In genomic region chrX:14449773-14450172, GRCh38 we compare ENCODE assay signal across 17 cellular contexts.
DNase-seq lines count a peak whose midpoint lies in the region; ATAC-seq and TF ChIP-seq lines count a peak whose summit lies in the region.
"Had no signal": no experiment of that assay in that cellular context is flagged by ENCODE, and none has a peak within 500 bp of the region (broad histone marks: within the 10 kb centered on the region; RNA-seq: fewer than 3 reads in every experiment).

No MANE protein-coding gene starts in this region.

- POLR2A ChIA-PET in MCF 10A (lab: Yijun Ruan, JAX), result no interaction called here

- no peak overlapping the region for H3K27ac Mint-ChIP-seq in MCF 10A (ENCODE audit: low read depth, unreplicated experiment)
- H3K27ac Mint-ChIP-seq: B cell; CD4-positive, alpha-beta T cell; CD8-positive, alpha-beta T cell had no signal

- H3K27ac ChIP-seq in mammary epithelial cell (ENCODE audit: insufficient read depth, low read depth, low read length), result no peak overlapping the region
- H3K27ac ChIP-seq: 22Rv1; A549; BLaER1 treated with 17β-estradiol and CSF1 and Interleukin-3, amounts not matched to agents 10 nM and 100 nM; C4-2B had no signal

- intact Hi-C loops in mammary epithelial cell (cut with micrococcal nuclease) (no loop called here), MCF 10A (cut with micrococcal nuclease) (no loop called here), mucosa of descending colon (cut with DNase I, micrococcal nuclease) (no loop called here)

- no peak overlapping the region for H3K4me2 ChIP-seq in mammary epithelial cell (ENCODE audit: insufficient read depth, low read depth, low read length)
- H3K4me2 ChIP-seq: A549; BLaER1 treated with 17β-estradiol and CSF1 and Interleukin-3, amounts not matched to agents 10 nM and 100 nM had no signal

- H3K36me3 ChIP-seq in mammary epithelial cell (ENCODE audit: insufficient read depth, low read length), result no peaks in the 10 kb centered on the region
- no peaks in the 10 kb centered on the region for H3K36me3 ChIP-seq in mucosa of descending colon (ENCODE audit: low read depth)
- H3K36me3 ChIP-seq: BLaER1 treated with 17β-estradiol and CSF1 and Interleukin-3, amounts not matched to agents 10 nM and 100 nM had no signal

- CTCF ChIA-PET in mammary epithelial cell (lab: Charles Lee; ENCODE audit: low non-redundant PET) (no interaction called here), MCF 10A (lab: Yijun Ruan, JAX) (no interaction called here)

- no peaks in the 10 kb centered on the region for H4K20me1 ChIP-seq in mammary epithelial cell (ENCODE audit: insufficient read depth, low read length)

- no peak overlapping the region for H3K9ac ChIP-seq in mammary epithelial cell (ENCODE audit: insufficient read depth, low read length)
- H3K9ac ChIP-seq: BLaER1 treated with 17β-estradiol and CSF1 and Interleukin-3, amounts not matched to agents 10 nM and 100 nM had no signal

- H2AFZ ChIP-seq in mammary epithelial cell (ENCODE audit: low read depth, low read length), result no peak overlapping the region

- DNase-seq in mammary epithelial cell (peak; percentile 12), MCF 10A (ENCODE audit: unreplicated experiment) (no peak), mucosa of descending colon (no peak), T-helper 1 cell (no peak)
- DNase-seq in activated T-cell treated with anti-CD3 and anti-CD28 coated beads, Interleukin-2, amount 50 U/mL, for 1 hour, result no peak
- DNase-seq: AML-193; Caco-2; Calu3; CD4-positive, alpha-beta T cell; CD8-positive, alpha-beta T cell; DMS79 treated with DMSO at 0.1 percent for 48 hours; GF-D8 had no signal

- H3K4me3 Mint-ChIP-seq in MCF 10A (ENCODE audit: unreplicated experiment), result no peak overlapping the region
- H3K4me3 Mint-ChIP-seq: B cell; CD4-positive, alpha-beta T cell; CD8-positive, alpha-beta T cell had no signal

- H3K4me1 ChIP-seq in mammary epithelial cell (ENCODE audit: insufficient read depth, low read length), result no peaks in the 10 kb centered on the region
- H3K4me1 ChIP-seq in mucosa of descending colon (ENCODE audit: low read depth), result peaks cover 2% of the 10 kb centered on the region
- H3K4me1 ChIP-seq: A549; BLaER1 treated with 17β-estradiol and CSF1 and Interleukin-3, amounts not matched to agents 10 nM and 100 nM; Caco-2 had no signal

- H3K79me2 ChIP-seq in mammary epithelial cell (ENCODE audit: insufficient read depth, low read length), result no peaks in the 10 kb centered on the region

- TF ChIP-seq CTCF in mammary epithelial cell (conservative IDR thresholded peaks at IDR 0.05 in 1 of 2, IDR thresholded peaks at IDR 0.05 in 1 of 2; ENCODE audit: extremely low read depth in 1 of 2, insufficient read depth in 1 of 2, low read depth in 1 of 2, low read length in 2 of 2) (peak in 1 of 2 donors; percentile 8), MCF 10A (IDR thresholded peaks at IDR 0.05; ENCODE audit: unreplicated experiment) (no peak), mucosa of descending colon (IDR thresholded peaks at IDR 0.05) (no peak)

- no peaks in the 10 kb centered on the region for H3K27me3 ChIP-seq in mammary epithelial cell (ENCODE audit: insufficient read depth, low read length)

- H3K4me3 ChIP-seq in mammary epithelial cell (replicated peaks in 1 of 3; ENCODE audit: insufficient read depth in 1 of 3, low read depth in 2 of 3, low read length in 3 of 3) (no peak overlapping the region), mucosa of descending colon (no peak overlapping the region)
- H3K4me3 ChIP-seq: A549; BLaER1 treated with 17β-estradiol and CSF1 and Interleukin-3, amounts not matched to agents 10 nM and 100 nM had no signal

- BruUV-seq in mammary epithelial cell (replicated peaks; lab: Mats Ljungman, UMichigan) (no TSS peak), MCF 10A (replicated peaks; lab: Mats Ljungman, UMichigan) (no TSS peak)

- peaks cover 6% of the 10 kb centered on the region for H3K36me3 Mint-ChIP-seq in MCF 10A (ENCODE audit: insufficient read depth, unreplicated experiment)
- H3K36me3 Mint-ChIP-seq: CD8-positive, alpha-beta T cell had no signal

- H3K27me3 Mint-ChIP-seq in MCF 10A (ENCODE audit: insufficient read depth, unreplicated experiment), result peaks cover 10% of the 10 kb centered on the region
- H3K27me3 Mint-ChIP-seq: B cell; CD4-positive, alpha-beta T cell had no signal

- in situ Hi-C loops in mammary epithelial cell (cut with MboI; ENCODE audit: low sequenced_read_pairs in 2 of 2), result no loop called here

- H3K4me1 Mint-ChIP-seq in MCF 10A (ENCODE audit: insufficient read depth, unreplicated experiment), result no peaks in the 10 kb centered on the region
- H3K4me1 Mint-ChIP-seq: B cell had no signal

- dilution Hi-C loops in mammary epithelial cell (cut with HindIII; ENCODE audit: low sequenced_read_pairs), result no loop called here

- 36% methylated on average over 2 of the region's 2 CpGs for WGBS in mammary epithelial cell (ENCODE audit: low coverage, missing lambda C conversion rate)

- ATAC-seq in mucosa of descending colon, result peak; percentile 64
- ATAC-seq: A549; CD8-positive, alpha-beta T cell had no signal

- H3K9me3 ChIP-seq in mammary epithelial cell (replicated peaks; ENCODE audit: insufficient read depth, low read length) (no peaks in the 10 kb centered on the region), mucosa of descending colon (no peaks in the 10 kb centered on the region)
- H3K9me3 ChIP-seq: A549, Caco-2 had no signal

- H3K9me3 Mint-ChIP-seq in MCF 10A (ENCODE audit: unreplicated experiment), result no peaks in the 10 kb centered on the region
- H3K9me3 Mint-ChIP-seq: CD4-positive, alpha-beta T cell had no signal
